ENCODE assay signal across 8 cellular contexts in genomic region chr2:44952143-44952805, GRCh38. TPM values are rescaled to one million over a fixed set of nuclear protein-coding genes. Genes with fewer than 3 reads are reported as not detected.
DNase-seq lines count a peak whose midpoint lies in the region; ATAC-seq and TF ChIP-seq lines count a peak whose summit lies in the region.

No MANE protein-coding gene starts in this region.

- ATAC-seq in HG03565 (IDR thresholded peaks at IDR 0.05; ENCODE audit: unreplicated experiment) (peak; percentile 37), naive B cell (ENCODE audit: low read depth in 2 of 2) (peak; percentile 66), aorta (ENCODE audit: low FRiP score) (peak; percentile 66)

- no peaks in the 10 kb centered on the region for H3K4me1 ChIP-seq in aorta (ENCODE audit: control insufficient read depth in 1 of 2, insufficient read depth in 2 of 2, low read length in 2 of 2)

- H3K9ac ChIP-seq in SU-DHL-6 (ENCODE audit: low read length), result no peak overlapping the region

- no peaks in the 10 kb centered on the region for H3F3A ChIP-seq in SU-DHL-6 (ENCODE audit: insufficient read depth)

- no peak overlapping the region for H3K27ac ChIP-seq in SU-DHL-6 (ENCODE audit: low read depth, low read length)
- no peak overlapping the region for H3K27ac ChIP-seq in aorta (ENCODE audit: low read depth in 1 of 2, low read length in 2 of 2)

- H3K79me2 ChIP-seq in SU-DHL-6 (ENCODE audit: insufficient read depth, low read length), result no peaks in the 10 kb centered on the region

- 1 to 2% methylated on average over 43 to 59 of the region's 59 CpGs for WGBS in aorta, 2 donors

- no peak for DNase-seq in activated naive CD4-positive, alpha-beta T cell treated with Interleukin-2 at 50 U/mL for 16 hours
- DNase-seq in erythroblast (lab: John Stamatoyannopoulos, UW), result peak; percentile 67
- DNase-seq in naive B cell, result peak; percentile 50
- no peak for DNase-seq in aorta
- DNase-seq in NCI-H510A (lab: John Stamatoyannopoulos, UW), result no peak

- H4K20me1 ChIP-seq in SU-DHL-6 (ENCODE audit: low read depth, low read length), result no peaks in the 10 kb centered on the region

- no peak overlapping the region for H3K4me3 ChIP-seq in SU-DHL-6 (ENCODE audit: insufficient read depth, low read length, poor library complexity, severe bottlenecking)
- peak overlapping the region in 1 of 2 donors; percentile 10 for H3K4me3 ChIP-seq in aorta (ENCODE audit: low read length in 2 of 2)

- H3K9me3 ChIP-seq in SU-DHL-6 (ENCODE audit: insufficient read depth, low read length), result no peaks in the 10 kb centered on the region
- H3K9me3 ChIP-seq in aorta (ENCODE audit: control insufficient read depth, low read length), result no peaks in the 10 kb centered on the region

- no peaks in the 10 kb centered on the region for H3K9me2 ChIP-seq in SU-DHL-6 (replicated peaks; ENCODE audit: insufficient read depth, low read length)

- H3K4me2 ChIP-seq in SU-DHL-6 (ENCODE audit: low read depth, low read length, poor library complexity, severe bottlenecking), result no peak overlapping the region

- TF ChIP-seq CTCF in SU-DHL-6 (IDR thresholded peaks at IDR 0.05; ENCODE audit: insufficient read depth, low read length, poor library complexity, severe bottlenecking), result peak; percentile 27

- H3K36me3 ChIP-seq in SU-DHL-6 (ENCODE audit: low read length) (no peaks in the 10 kb centered on the region), aorta (ENCODE audit: control insufficient read depth in 1 of 2, insufficient read depth in 2 of 2, low read length in 1 of 2) (no peaks in the 10 kb centered on the region)

- H3K4me1 Mint-ChIP-seq in activated naive CD4-positive, alpha-beta T cell treated with anti-CD3 and anti-CD28 coated beads, Interleukin-2, amount 50 U/mL, for 24 hours, result peaks cover 32% of the 10 kb centered on the region
- peaks cover 32 to 53% (median 53%) of the 10 kb centered on the region in 3 donors for H3K4me1 Mint-ChIP-seq in naive B cell

- no peaks in the 10 kb centered on the region for H3K36me3 Mint-ChIP-seq in activated naive CD4-positive, alpha-beta T cell treated with anti-CD3 and anti-CD28 coated beads, Interleukin-2, amount 50 U/mL, for 24 hours
- H3K36me3 Mint-ChIP-seq in naive B cell, result peaks cover 0 to 7% of the 10 kb centered on the region in 2 donors

- H2AFZ ChIP-seq in SU-DHL-6 (ENCODE audit: low read depth, low read length, severe bottlenecking), result no peak overlapping the region

- no peak for TF ChIP-seq POLR2A in erythroblast (IDR thresholded peaks at IDR 0.05; ENCODE audit: low read length)

- H3K27me3 Mint-ChIP-seq in activated naive CD4-positive, alpha-beta T cell treated with anti-CD3 and anti-CD28 coated beads, Interleukin-2, amount 50 U/mL, for 24 hours, result peaks cover 60% of the 10 kb centered on the region
- H3K27me3 Mint-ChIP-seq in naive B cell, result peaks cover 83 to 93% (median 89%) of the 10 kb centered on the region in 3 donors

- peak overlapping the region; percentile 45 for H3K4me3 Mint-ChIP-seq in activated naive CD4-positive, alpha-beta T cell treated with anti-CD3 and anti-CD28 coated beads, Interleukin-2, amount 50 U/mL, for 24 hours
- H3K4me3 Mint-ChIP-seq in naive B cell, result peak overlapping the region; percentile 44 to 87 (median 74)

- H3K27me3 ChIP-seq in SU-DHL-6 (ENCODE audit: low read length) (no peaks in the 10 kb centered on the region), aorta (ENCODE audit: control insufficient read depth in 1 of 2, insufficient read depth in 2 of 2, low read length in 1 of 2) (no peaks in the 10 kb centered on the region)

- H3K27ac Mint-ChIP-seq in activated naive CD4-positive, alpha-beta T cell treated with anti-CD3 and anti-CD28 coated beads, Interleukin-2, amount 50 U/mL, for 24 hours, result no peak overlapping the region
- H3K27ac Mint-ChIP-seq in naive B cell, result peak overlapping the region in 1 of 6 donors; percentile 24

- intact Hi-C loops in aorta (cut with DNase I), result loop anchor here (5.0 to 10.0 kb wide), 3 partner anchors 470 to 707 kb away; no protein-coding TSS in a partner anchor

- H3K9me3 Mint-ChIP-seq in activated naive CD4-positive, alpha-beta T cell treated with anti-CD3 and anti-CD28 coated beads, Interleukin-2, amount 50 U/mL, for 24 hours, result no peaks in the 10 kb centered on the region
- peaks cover 0 to 2% (median 0%) of the 10 kb centered on the region in 7 donors for H3K9me3 Mint-ChIP-seq in naive B cell

RNA-seq across cellular contexts. Expression of gene SIX3, which starts 10.8 kb away (rescaled TPM):
- not detected for polyA plus RNA-seq in naive B cell (ENCODE audit: low read depth in 6 of 6)
- not detected for total RNA-seq in aorta
- not detected for polyA plus RNA-seq in aorta

RNA-seq across cellular contexts. Expression of gene SIX2, which starts 57.0 kb away (rescaled TPM):
- not detected for polyA plus RNA-seq in naive B cell (ENCODE audit: low read depth in 6 of 6)
- total RNA-seq in aorta, result 1 to 10 TPM; 1.7 to 6.0 TPM
- polyA plus RNA-seq in aorta, result 1 to 10 TPM; 1.8 to 3.4 TPM

Comparison
In these comparisons a context has a peak if more than half of its experiments do, and no peak if none do; other contexts are left out.
1. DNase-seq: peak in erythroblast (2 of 2) and naive B cell (single experiment); none in activated naive CD4-positive, alpha-beta T cell treated with Interleukin-2 at 50 U/mL for 16 hours (single experiment), aorta (0 of 2) and NCI-H510A (single experiment).
2. Peak in every context shown above with its lines, with median percentiles within 50 percentile points of each other: ATAC-seq.